8 cellular contexts compared by ENCODE assay signal in genomic region chr10:4849555-4850242, GRCh38. TPM values are rescaled to one million over a fixed set of nuclear protein-coding genes. Genes with fewer than 3 reads are reported as not detected.
A peak's percentile ranks its signal among the peaks of the same experiment; 100 is the strongest.
DNase-seq lines count a peak whose midpoint lies in the region; ATAC-seq, FAIRE-seq and TF ChIP-seq lines count a peak whose summit lies in the region.

No MANE protein-coding gene starts in this region.

- intact Hi-C loops in Right ventricle myocardium superior (cut with DNase I), result loop anchor here (2.0 to 5.0 kb wide), 3 partner anchors 133 to 433 kb away; no protein-coding TSS in a partner anchor

- H3K36me3 Mint-ChIP-seq in progenitor cell of endocrine pancreas (ENCODE audit: insufficient read depth), result no peaks in the 10 kb centered on the region

- H3K9me3 Mint-ChIP-seq in progenitor cell of endocrine pancreas (ENCODE audit: low read depth), result no peaks in the 10 kb centered on the region

- H3K4me3 Mint-ChIP-seq in progenitor cell of endocrine pancreas (ENCODE audit: low read depth), result peak overlapping the region; percentile 29

- FAIRE-seq in urothelium cell line (lab: Jason Lieb, UNC), result peak; percentile 48

- H3K27me3 Mint-ChIP-seq in progenitor cell of endocrine pancreas, result no peaks in the 10 kb centered on the region

- TF ChIP-seq CTCF in GM12874 (IDR thresholded peaks at IDR 0.05; ENCODE audit: insufficient read depth, low read depth, low read length) (peak; percentile 82), progenitor cell of endocrine pancreas (IDR thresholded peaks at IDR 0.05; ENCODE audit: unreplicated experiment) (peak; percentile 99)

- peaks cover 19% of the 10 kb centered on the region for H3K4me1 Mint-ChIP-seq in progenitor cell of endocrine pancreas (ENCODE audit: low read depth)

- peak overlapping the region; percentile 67 for H3K27ac Mint-ChIP-seq in progenitor cell of endocrine pancreas

- ATAC-seq in HG02763 (IDR thresholded peaks at IDR 0.05; ENCODE audit: unreplicated experiment), result peak; percentile 85
- peak; percentile 93 for ATAC-seq in Right ventricle myocardium superior (ENCODE audit: poor library complexity)

- DNase-seq in NCI-H128 (lab: John Stamatoyannopoulos, UW; ENCODE audit: unreplicated experiment) (peak; percentile 65), SKM-1 (lab: John Stamatoyannopoulos, UW; ENCODE audit: unreplicated experiment) (peak; percentile 23), Right ventricle myocardium superior (peak; percentile 95), progenitor cell of endocrine pancreas (ENCODE audit: low spot score, unreplicated experiment) (peak; percentile 85), urothelium cell line (ENCODE audit: low spot score) (peak; percentile 76)
- DNase-seq in activated naive CD4-positive, alpha-beta T cell treated with anti-CD3 and anti-CD28 coated beads, Interleukin-2, amount 50 U/mL, for 16 hours, result peak; percentile 84

RNA-seq across cellular contexts. Expression of gene AKR1E2, which starts 23.7 kb away (rescaled TPM):
- total RNA-seq in Right ventricle myocardium superior, result 5.1 TPM
- total RNA-seq in progenitor cell of endocrine pancreas, result 7.4 and 10.0 TPM in 2 replicates

Comparison
In these comparisons a context has a peak if more than half of its experiments do, and no peak if none do; other contexts are left out.
1. Peak in every context shown above with its lines: DNase-seq and ATAC-seq.
2. DNase-seq: peak in every context shown above with its lines; median percentile 95 in Right ventricle myocardium superior; 85 in progenitor cell of endocrine pancreas; 84 in activated naive CD4-positive, alpha-beta T cell treated with anti-CD3 and anti-CD28 coated beads, Interleukin-2, amount 50 U/mL, for 16 hours; 76 in urothelium cell line; 65 in NCI-H128; 23 in SKM-1.